13 cellular contexts compared by ENCODE assay signal in the genomic region with DNA sequence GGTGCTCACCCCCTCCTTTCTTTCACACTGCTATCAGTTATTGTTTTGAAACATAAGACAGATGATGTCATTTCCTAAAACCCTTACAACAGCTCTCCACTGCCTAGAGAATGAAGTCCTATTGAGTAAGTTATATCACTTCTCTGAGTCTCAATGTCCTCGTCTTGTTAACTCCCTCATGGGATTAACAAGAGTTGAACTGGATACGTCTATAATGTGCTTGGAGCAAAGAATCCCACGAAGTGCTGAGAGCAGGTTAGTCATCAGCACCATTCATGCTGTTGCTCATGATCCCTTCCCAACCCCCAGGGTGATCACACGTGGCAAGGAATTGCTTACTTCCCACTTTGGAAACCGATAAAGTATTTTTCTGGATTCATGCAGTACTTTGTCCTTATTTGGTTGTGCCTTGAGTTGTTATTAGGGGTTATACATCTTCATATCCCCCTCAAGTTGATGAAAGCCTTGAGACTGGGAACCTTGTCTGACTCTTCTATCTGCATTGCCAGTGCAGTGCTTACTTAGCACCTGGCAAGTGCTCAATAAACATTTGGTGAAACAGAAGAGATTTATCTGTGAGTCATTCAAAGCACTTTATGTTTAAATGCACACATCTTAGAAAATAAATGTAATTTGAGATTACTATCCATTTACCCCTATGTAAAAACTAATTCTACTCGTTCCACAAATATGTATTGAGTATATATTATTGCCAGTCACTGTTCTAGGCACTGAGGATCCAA.
A peak's percentile ranks its signal among the peaks of the same experiment; 100 is the strongest.
DNase-seq lines count a peak whose midpoint lies in the region; ATAC-seq, FAIRE-seq and TF ChIP-seq lines count a peak whose summit lies in the region.
"Had no signal": no experiment of that assay in that cellular context is flagged by ENCODE, and none has a peak within 500 bp of the region (broad histone marks: within the 10 kb centered on the region; RNA-seq: fewer than 3 reads in every experiment).

No MANE protein-coding gene starts in this region.

- peak overlapping the region; percentile 77 for H2BK120ac ChIP-seq in IMR-90 (ENCODE audit: low read depth, low read length)

- in situ Hi-C loops in IMR-90 (cut with MboI; ENCODE audit: low sequenced_read_pairs), result no loop called here

- intact Hi-C loops in IMR-90 (cut with micrococcal nuclease), result no loop called here

- no CpG with 5 or more reads among the region's 6 CpGs for WGBS in IMR-90 (ENCODE audit: extremely low coverage in 2 of 2, insufficient read length in 1 of 2), 2 experiments
- WGBS in upper lobe of left lung, 2 donors, result 64 to 70% methylated on average over 6 of the region's 6 CpGs

- peaks cover 4% of the 10 kb centered on the region for H3K4me1 ChIP-seq in IMR-90 (ENCODE audit: control insufficient read depth, insufficient read depth, low read length)
- peaks cover 7% of the 10 kb centered on the region for H3K4me1 ChIP-seq in keratinocyte (ENCODE audit: control insufficient read depth, extremely low read depth, insufficient read depth, low read length)
- H3K4me1 ChIP-seq in upper lobe of left lung, result no peaks in the 10 kb centered on the region
- H3K4me1 ChIP-seq: HAP-1 had no signal

- H2BK15ac ChIP-seq in IMR-90 (ENCODE audit: low read depth, low read length), result peak overlapping the region; percentile 6; the same call in 1 of the 3 replicates

- FAIRE-seq in keratinocyte (lab: Jason Lieb, UNC) (no peak), D721Med (lab: Jason Lieb, UNC) (no peak)

- H3K9me3 ChIP-seq in IMR-90 (ENCODE audit: control insufficient read depth, insufficient read depth, low read length) (peaks cover 5% of the 10 kb centered on the region), keratinocyte (ENCODE audit: control insufficient read depth, low read depth, low read length) (peaks cover 2% of the 10 kb centered on the region), upper lobe of left lung (no peaks in the 10 kb centered on the region)

- H4K8ac ChIP-seq in IMR-90 (ENCODE audit: low read depth in 2 of 2, low read length in 2 of 2), result peak overlapping the region in 1 of 2 experiments; percentile 17; a peak in 2 of 4 replicates

- H2AK9ac ChIP-seq in IMR-90 (replicated peaks; ENCODE audit: low read depth, low read length, poor library complexity), result no peak overlapping the region

- ATAC-seq in IMR-90 (ENCODE audit: low read depth) (peak; percentile 83), upper lobe of left lung (ENCODE audit: low FRiP score in 2 of 2) (no peak), GM18502 (IDR thresholded peaks at IDR 0.05; ENCODE audit: poor library complexity, unreplicated experiment) (no peak), GM21786 (IDR thresholded peaks at IDR 0.05; ENCODE audit: unreplicated experiment) (no peak)

- POLR2A ChIA-PET in IMR-90 (lab: Charles Lee; ENCODE audit: unreplicated experiment), result no interaction called here

- H2BK5ac ChIP-seq in IMR-90 (ENCODE audit: low read depth, low read length, poor library complexity, severe bottlenecking), result peak overlapping the region; percentile 88

- H3K27ac ChIP-seq in IMR-90 (ENCODE audit: insufficient read depth, low read length) (peak overlapping the region; percentile 40), keratinocyte (ENCODE audit: control insufficient read depth, insufficient read depth, low read length) (no peak overlapping the region), upper lobe of left lung (no peak overlapping the region)
- H3K27ac ChIP-seq: dorsolateral prefrontal cortex had no signal

- H3K14ac ChIP-seq in IMR-90 (replicated peaks; ENCODE audit: low read depth, low read length), result 0 out of 2 replicates have a peak overlapping the region, but pooled peaks have one; percentile 23

- H3K9ac ChIP-seq in IMR-90 (ENCODE audit: low read depth, low read length) (no peak overlapping the region), keratinocyte (ENCODE audit: control insufficient read depth, extremely low read depth, insufficient read depth, low read length) (no peak overlapping the region)

- no peak for TF ChIP-seq EP300 in upper lobe of left lung (IDR thresholded peaks at IDR 0.05)

- BruUV-seq in IMR-90 (replicated peaks; lab: Mats Ljungman, UMichigan), result no TSS peak

- H3K9me1 ChIP-seq in IMR-90 (ENCODE audit: insufficient read depth, low read length) (0 out of 2 replicates have a peak, but pooled peaks cover 4% of the 10 kb centered on the region), keratinocyte (ENCODE audit: control insufficient read depth, extremely low read depth, insufficient read depth, low read length) (no peaks in the 10 kb centered on the region)

- H3K4me3 ChIP-seq in IMR-90 (ENCODE audit: insufficient read depth, low read depth, low read length) (no peak overlapping the region), WI38 (ENCODE audit: low read depth, low read length) (0 out of 2 replicates have a peak overlapping the region, but pooled peaks have one; percentile 6), keratinocyte (ENCODE audit: control insufficient read depth in 2 of 3, extremely low read depth in 1 of 3, insufficient read depth in 2 of 3, low read depth in 1 of 3, low read length in 3 of 3) (peak overlapping the region in 1 of 3 experiments; percentile 11), upper lobe of left lung (no peak overlapping the region)
- H3K4me3 ChIP-seq: dorsolateral prefrontal cortex, HAP-1 had no signal

- DNase-seq in DMS53 (lab: John Stamatoyannopoulos, UW), result peak; percentile 78
- peak; percentile 98 for DNase-seq in IMR-90
- DNase-seq in keratinocyte (ENCODE audit: low read depth, low spot score), result peak; percentile 11
- no peak for DNase-seq in D721Med (ENCODE audit: insufficient read length, low spot score)
- DNase-seq in upper lobe of left lung, result no peak
- DNase-seq: activated CD4-positive, alpha-beta T cell treated with anti-CD3 and anti-CD28 coated beads for 48 hours; activated gamma-delta T cell treated with Interleukin-2 at 50 U/mL for 16 hours; dorsolateral prefrontal cortex; Right ventricle myocardium superior had no signal

- peak overlapping the region; percentile 59 for H3K18ac ChIP-seq in IMR-90 (ENCODE audit: low read depth, low read length)

- peak overlapping the region; percentile 58 for H4K91ac ChIP-seq in IMR-90 (ENCODE audit: insufficient read depth, low read depth, low read length)

- dilution Hi-C loops in IMR-90 (cut with HindIII; ENCODE audit: low sequenced_read_pairs, unreplicated experiment) (no loop called here), keratinocyte (cut with MboI; ENCODE audit: extremely low pct_ligation_motif_present, low sequenced_read_pairs) (no loop called here)

- H3K27me3 ChIP-seq in IMR-90 (ENCODE audit: control insufficient read depth, insufficient read depth, low read length) (no peaks in the 10 kb centered on the region), keratinocyte (ENCODE audit: control insufficient read depth, extremely low read depth, insufficient read depth, low read length) (no peaks in the 10 kb centered on the region), upper lobe of left lung (no peaks in the 10 kb centered on the region)
- H3K27me3 ChIP-seq: dorsolateral prefrontal cortex had no signal

- H3K79me1 ChIP-seq in IMR-90 (ENCODE audit: low read depth in 1 of 2, low read length in 2 of 2), result no peaks in the 10 kb centered on the region

- TF ChIP-seq CTCF in IMR-90 (conservative IDR thresholded peaks at IDR 0.05; ENCODE audit: low read depth, low read length) (no peak), WI38 (IDR thresholded peaks at IDR 0.05; ENCODE audit: low read depth, low read length) (no peak), keratinocyte (optimal IDR thresholded peaks at IDR 0.05 in 1 of 3, IDR thresholded peaks at IDR 0.05 in 1 of 3, conservative IDR thresholded peaks at IDR 0.05 in 1 of 3; ENCODE audit: extremely low read depth in 1 of 3, insufficient read depth in 2 of 3, low read length in 3 of 3) (no peak), D721Med (IDR thresholded peaks at IDR 0.05; ENCODE audit: insufficient read depth, missing control alignments) (no peak), upper lobe of left lung (IDR thresholded peaks at IDR 0.05) (no peak)

- CTCF ChIA-PET in IMR-90 (lab: Yijun Ruan, JAX), result no interaction called here

- peak overlapping the region; percentile 27; the same call in 1 of the 2 replicates for H2AK5ac ChIP-seq in IMR-90 (ENCODE audit: low read depth, low read length)

- H3K4me2 ChIP-seq in IMR-90 (ENCODE audit: low read depth, low read length) (peak overlapping the region; percentile 64), keratinocyte (ENCODE audit: control insufficient read depth, extremely low read depth, insufficient read depth, low read depth, low read length) (peak overlapping the region; percentile 48)

- peak overlapping the region; percentile 68; the same call in 1 of the 2 replicates for H2BK20ac ChIP-seq in IMR-90 (ENCODE audit: low read depth, low read length)

- no peak for TF ChIP-seq RAD21 in IMR-90 (IDR thresholded peaks at IDR 0.05; ENCODE audit: low read length)

- peak overlapping the region; percentile 21 for H3K4ac ChIP-seq in IMR-90 (ENCODE audit: low read depth, low read length)

- H3K79me2 ChIP-seq in keratinocyte (ENCODE audit: control insufficient read depth, insufficient read depth, low read length), result no peaks in the 10 kb centered on the region

- H2AFZ ChIP-seq in IMR-90 (replicated peaks; ENCODE audit: low read length, poor library complexity) (peak overlapping the region; percentile 65), keratinocyte (ENCODE audit: control insufficient read depth, low read length) (peak overlapping the region; percentile 62)

- peak overlapping the region; percentile 23; the same call in 1 of the 2 replicates for H3K23ac ChIP-seq in IMR-90 (ENCODE audit: low read depth, low read length)

- no peaks in the 10 kb centered on the region for H4K20me1 ChIP-seq in IMR-90 (ENCODE audit: insufficient read depth, low read length)
- H4K20me1 ChIP-seq in keratinocyte (ENCODE audit: control insufficient read depth, extremely low read depth, insufficient read depth, low read length), result no peaks in the 10 kb centered on the region

- H4K5ac ChIP-seq in IMR-90 (ENCODE audit: low read depth, low read length), result peak overlapping the region; percentile 57; the same call in 1 of the 2 replicates

- H3K36me3 ChIP-seq in IMR-90 (ENCODE audit: control insufficient read depth, insufficient read depth, low read length), result no peaks in the 10 kb centered on the region
- H3K36me3 ChIP-seq in keratinocyte (ENCODE audit: control insufficient read depth in 2 of 2, extremely low read depth in 1 of 2, insufficient read depth in 2 of 2, low read length in 2 of 2), result no peaks in the 10 kb centered on the region
- H3K36me3 ChIP-seq in upper lobe of left lung, result no peaks in the 10 kb centered on the region
- H3K36me3 ChIP-seq: HAP-1 had no signal

- no peak for TF ChIP-seq POLR2A in IMR-90 (IDR thresholded peaks at IDR 0.05; ENCODE audit: low read depth, low read length)
- TF ChIP-seq POLR2A in upper lobe of left lung (IDR thresholded peaks at IDR 0.05), result no peak

- H3K56ac ChIP-seq in IMR-90 (ENCODE audit: extremely low read depth, insufficient read depth, low read length), result peak overlapping the region; percentile 51; the same call in 1 of the 2 replicates

TF ChIP-seq in IMR-90, 13 proteins besides CTCF, POLR2A, EP300 and RAD21 (continues in another document):
- TF ChIP-seq MXI1 (IDR thresholded peaks at IDR 0.05; ENCODE audit: borderline replicate concordance, low read depth, low read length) (peak; percentile 46; the same call in 1 of the 2 replicates), MAZ (IDR thresholded peaks at IDR 0.05; ENCODE audit: borderline replicate concordance, low read depth, low read length) (no peak), CEBPB (IDR thresholded peaks at IDR 0.05; ENCODE audit: low read depth, low read length) (peak; percentile 71)

Comparison
In these comparisons a context has a peak if more than half of its experiments do, and no peak if none do; other contexts are left out.
1. DNase-seq: peak in DMS53 (single experiment), IMR-90 (single experiment) and keratinocyte (single experiment); none in D721Med (single experiment) and upper lobe of left lung (0 of 2).